Comparison of ENCODE assay signal across 10 cellular contexts in the genomic region with DNA sequence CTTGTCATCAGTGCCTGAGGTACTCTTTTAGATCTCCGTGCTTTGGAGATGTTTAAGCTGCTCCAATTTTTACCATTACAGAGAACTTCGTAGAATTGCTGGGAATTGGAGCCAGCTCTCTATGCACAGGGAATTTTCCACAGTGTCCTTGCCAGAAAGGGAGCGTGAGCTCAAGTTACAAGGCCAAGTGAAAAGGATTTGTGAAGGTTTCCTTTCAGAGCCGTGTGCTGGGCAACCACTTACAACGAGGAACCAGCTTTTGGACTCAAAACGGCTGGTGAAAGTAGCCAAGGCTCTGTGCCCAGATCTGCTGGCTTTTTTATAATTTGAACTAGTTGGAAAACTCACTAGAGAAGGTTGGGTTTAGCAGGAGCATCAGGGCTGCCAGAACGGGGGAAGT.
A peak's percentile ranks its signal among the peaks of the same experiment; 100 is the strongest.
DNase-seq lines count a peak whose midpoint lies in the region; ATAC-seq and TF ChIP-seq lines count a peak whose summit lies in the region.
"Had no signal": no experiment of that assay in that cellular context is flagged by ENCODE, and none has a peak within 500 bp of the region (broad histone marks: within the 10 kb centered on the region; RNA-seq: fewer than 3 reads in every experiment).

No MANE protein-coding gene starts in this region.

- peaks cover 4% of the 10 kb centered on the region for H3K9me3 Mint-ChIP-seq in activated CD4-positive, alpha-beta T cell treated with anti-CD3 and anti-CD28 coated beads, Interleukin-2, amount 10 ng/mL, durations not matched to agents 24 days and 14 days
- peaks cover 11% of the 10 kb centered on the region for H3K9me3 Mint-ChIP-seq in activated T-cell treated with anti-CD3 and anti-CD28 coated beads, Interleukin-2, amount 50 U/mL, for 24 hours
- H3K9me3 Mint-ChIP-seq in immature natural killer cell: peaks cover 0 to 3% (median 0%) of the 10 kb centered on the region in 6 donors

- H3K27ac ChIP-seq in right atrium auricular region: peak overlapping the region; percentile 35 to 45

- no peaks in the 10 kb centered on the region for H3K36me3 ChIP-seq in right atrium auricular region

- ATAC-seq in GM18519 (IDR thresholded peaks at IDR 0.05; ENCODE audit: low FRiP score, unreplicated experiment): no peak

- DNase-seq in EH (ENCODE audit: low read depth): peak; percentile 66
- peak in 43 of 56 donors; percentile 5 to 75 (median 36) for DNase-seq in amygdala (lab: John Stamatoyannopoulos, UW)
- DNase-seq in right atrium auricular region (ENCODE audit: low spot score): no peak
- peak; percentile 74 for DNase-seq in putamen (ENCODE audit: low spot score)
- no peak for DNase-seq in activated CD4-positive, alpha-beta T cell treated with anti-CD3 and anti-CD28 coated beads, Interleukin-2, amount 10 ng/mL, durations not matched to agents 24 days and 14 days
- DNase-seq in activated T-cell treated with anti-CD3 and anti-CD28 coated beads, Interleukin-2, amount 50 U/mL, for 24 hours: no peak
- no peak for DNase-seq in immature natural killer cell
- DNase-seq: NCI-H226, T-helper 2 cell had no signal

- intact Hi-C loops in activated CD4-positive, alpha-beta T cell treated with anti-CD3 and anti-CD28 coated beads, Interleukin-2, amount 10 ng/mL, durations not matched to agents 24 days and 14 days (cut with micrococcal nuclease): no loop called here

- no peaks in the 10 kb centered on the region for H3K4me1 Mint-ChIP-seq in activated CD4-positive, alpha-beta T cell treated with anti-CD3 and anti-CD28 coated beads, Interleukin-2, amount 10 ng/mL, durations not matched to agents 24 days and 14 days
- H3K4me1 Mint-ChIP-seq in activated T-cell treated with anti-CD3 and anti-CD28 coated beads, Interleukin-2, amount 50 U/mL, for 24 hours (ENCODE audit: low read depth): no peaks in the 10 kb centered on the region
- peaks cover 12 to 22% of the 10 kb centered on the region in 2 donors for H3K4me1 Mint-ChIP-seq in immature natural killer cell

- peaks cover 0 to 45% of the 10 kb centered on the region in 2 donors for H3K4me1 ChIP-seq in right atrium auricular region

- H3K4me3 Mint-ChIP-seq in activated CD4-positive, alpha-beta T cell treated with anti-CD3 and anti-CD28 coated beads, Interleukin-2, amount 10 ng/mL, durations not matched to agents 24 days and 14 days: no peak overlapping the region
- no peak overlapping the region for H3K4me3 Mint-ChIP-seq in activated T-cell treated with anti-CD3 and anti-CD28 coated beads, Interleukin-2, amount 50 U/mL, for 24 hours
- H3K4me3 Mint-ChIP-seq in immature natural killer cell: no peak overlapping the region

- H3K27ac Mint-ChIP-seq in activated CD4-positive, alpha-beta T cell treated with anti-CD3 and anti-CD28 coated beads, Interleukin-2, amount 10 ng/mL, durations not matched to agents 24 days and 14 days: no peak overlapping the region
- no peak overlapping the region for H3K27ac Mint-ChIP-seq in activated T-cell treated with anti-CD3 and anti-CD28 coated beads, Interleukin-2, amount 50 U/mL, for 24 hours
- no peak overlapping the region for H3K27ac Mint-ChIP-seq in immature natural killer cell

- no peak for TF ChIP-seq CTCF in right atrium auricular region (IDR thresholded peaks at IDR 0.05)

- no peak overlapping the region for H3K4me3 ChIP-seq in right atrium auricular region

- peaks cover 0 to 12% of the 10 kb centered on the region in 2 donors for H3K9me3 ChIP-seq in right atrium auricular region

- peaks cover 5% of the 10 kb centered on the region for H3K27me3 Mint-ChIP-seq in activated CD4-positive, alpha-beta T cell treated with anti-CD3 and anti-CD28 coated beads, Interleukin-2, amount 10 ng/mL, durations not matched to agents 24 days and 14 days
- H3K27me3 Mint-ChIP-seq in activated T-cell treated with anti-CD3 and anti-CD28 coated beads, Interleukin-2, amount 50 U/mL, for 24 hours: no peaks in the 10 kb centered on the region
- peaks cover 0 to 8% (median 2%) of the 10 kb centered on the region in 3 donors for H3K27me3 Mint-ChIP-seq in immature natural killer cell (ENCODE audit: low read depth in 3 of 3)

- H3K36me3 Mint-ChIP-seq in activated CD4-positive, alpha-beta T cell treated with anti-CD3 and anti-CD28 coated beads, Interleukin-2, amount 10 ng/mL, durations not matched to agents 24 days and 14 days (ENCODE audit: low read depth): no peaks in the 10 kb centered on the region
- no peaks in the 10 kb centered on the region for H3K36me3 Mint-ChIP-seq in activated T-cell treated with anti-CD3 and anti-CD28 coated beads, Interleukin-2, amount 50 U/mL, for 24 hours (ENCODE audit: low read depth)
- peaks cover 0 to 3% (median 0%) of the 10 kb centered on the region in 3 donors for H3K36me3 Mint-ChIP-seq in immature natural killer cell

- no peaks in the 10 kb centered on the region for H3K27me3 ChIP-seq in right atrium auricular region

Comparison
In these comparisons a context has a peak if more than half of its experiments do, and no peak if none do; other contexts are left out.
1. DNase-seq: peak in EH (single experiment), amygdala (43 of 56) and putamen (single experiment); none in right atrium auricular region (single experiment), activated CD4-positive, alpha-beta T cell treated with anti-CD3 and anti-CD28 coated beads, Interleukin-2, amount 10 ng/mL, durations not matched to agents 24 days and 14 days (single experiment), activated T-cell treated with anti-CD3 and anti-CD28 coated beads, Interleukin-2, amount 50 U/mL, for 24 hours (single experiment) and immature natural killer cell (0 of 3).